ENCODE assay signal across 18 cellular contexts in the genomic region with DNA sequence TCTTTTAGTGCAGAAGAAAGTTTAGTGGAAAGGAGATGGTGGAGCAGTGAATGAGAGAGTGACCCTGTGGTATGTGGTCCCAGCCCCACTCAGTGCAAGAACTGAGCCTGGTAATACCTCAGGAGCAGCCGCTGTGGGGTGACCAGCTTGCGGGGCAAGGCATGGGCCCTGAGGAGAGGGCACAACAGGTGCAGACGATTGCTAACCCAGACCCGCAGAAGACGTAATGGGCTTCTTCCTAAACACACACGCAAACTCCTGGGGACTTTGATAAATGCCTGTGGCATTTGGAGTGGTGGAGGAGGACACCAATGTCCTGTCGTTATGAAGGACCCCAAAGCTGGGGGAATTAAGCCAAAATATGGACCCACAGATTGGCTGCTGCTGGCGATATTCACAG.
DNase-seq lines count a peak whose midpoint lies in the region; ATAC-seq, FAIRE-seq and TF ChIP-seq lines count a peak whose summit lies in the region.
"Had no signal": no experiment of that assay in that cellular context is flagged by ENCODE, and none has a peak within 500 bp of the region (broad histone marks: within the 10 kb centered on the region; RNA-seq: fewer than 3 reads in every experiment).

No MANE protein-coding gene starts in this region.

- no peak overlapping the region for H2AFZ ChIP-seq in H1 (ENCODE audit: low read length)

- no peak overlapping the region for H2AK5ac ChIP-seq in H1 (ENCODE audit: low read depth, low read length)

- no peak overlapping the region for H2BK15ac ChIP-seq in H1 (ENCODE audit: low read length)

- no peak overlapping the region for H3K23ac ChIP-seq in H1 (ENCODE audit: insufficient read length)

- FAIRE-seq in H1 (lab: Jason Lieb, UNC): no peak
- FAIRE-seq: colon, endometrium, G401.6, GM12878 had no signal

- POLR2A ChIA-PET in H1 (lab: Charles Lee; ENCODE audit: partially characterized antibody): interaction anchor here (0.5 to 0.9 kb wide), 2 partner anchors 38 to 469 kb away, joined by 3 read pairs; no protein-coding TSS in a partner anchor

- H4K20me1 ChIP-seq in H1 (replicated peaks in 1 of 2; ENCODE audit: control insufficient read depth in 1 of 2, insufficient read depth in 2 of 2, low read length in 2 of 2): no peaks in the 10 kb centered on the region

- DNase-seq in H1 (ENCODE audit: low read depth in 1 of 2, low spot score in 2 of 2): no peak
- no peak for DNase-seq in osteocyte (ENCODE audit: extremely low spot score, unreplicated experiment)
- no peak for DNase-seq in type B pancreatic cell (ENCODE audit: extremely low spot score, unreplicated experiment)
- no peak for DNase-seq in nephron progenitor cell
- no peak for DNase-seq in ovary
- DNase-seq: activated CD4-positive, alpha-beta T cell treated with anti-CD3 and anti-CD28 coated beads for 48 hours; activated CD8-positive, alpha-beta memory T cell treated with anti-CD3 and anti-CD28 coated beads, Interleukin-2, amount 50 U/mL, for 4 hours; activated naive CD4-positive, alpha-beta T cell treated with anti-CD3 and anti-CD28 coated beads for 36 hours; foreskin fibroblast; kidney glomerular epithelial cell; NCI-H2029 treated with DMSO at 0.1 percent for 48 hours; NCI-H526 had no signal

- H3K4me3 ChIP-seq in H1 (ENCODE audit: extremely low read depth in 1 of 4, insufficient read depth in 2 of 4, low read depth in 3 of 4, low read length in 4 of 4): no peak overlapping the region
- H3K4me3 ChIP-seq in ovary: no peak overlapping the region
- H3K4me3 ChIP-seq: GM12878 had no signal

- H4K8ac ChIP-seq in H1 (ENCODE audit: extremely low read depth, insufficient read depth, low read length): no peak overlapping the region

- TF ChIP-seq POLR2A in H1 (IDR thresholded peaks at IDR 0.05; ENCODE audit: control extremely low read depth in 1 of 2, low read depth in 2 of 2, low read length in 2 of 2): no peak
- TF ChIP-seq POLR2A in ovary (IDR thresholded peaks at IDR 0.05): no peak

- peaks cover 13% of the 10 kb centered on the region; the same call in 1 of the 2 replicates for H3K23me2 ChIP-seq in H1 (ENCODE audit: low read depth, low read length)

- no peak overlapping the region for H4K5ac ChIP-seq in H1 (ENCODE audit: insufficient read length, low read depth, low read length)

- intact Hi-C loops in ovary (cut with DNase I): loop anchor here in 3 of 4 donors (1.0 to 10.0 kb wide), 5 partner anchors 144 to 365 kb away; a partner anchor contains a TSS

- H3K27me3 Mint-ChIP-seq in IgD-negative memory B cell: peaks cover 20% of the 10 kb centered on the region
- H3K27me3 Mint-ChIP-seq in osteocyte (ENCODE audit: unreplicated experiment): no peaks in the 10 kb centered on the region
- H3K27me3 Mint-ChIP-seq in type B pancreatic cell: peaks cover 45% of the 10 kb centered on the region
- H3K27me3 Mint-ChIP-seq in nephron progenitor cell (ENCODE audit: low read depth, poor library complexity): peaks cover 49% of the 10 kb centered on the region

- no peak overlapping the region for H3K56ac ChIP-seq in H1 (replicated peaks; ENCODE audit: insufficient read length, low read depth, low read length)

- no peak overlapping the region for H3K18ac ChIP-seq in H1 (ENCODE audit: extremely low read depth, low read length)

- H3K4me3 Mint-ChIP-seq in IgD-negative memory B cell: peak overlapping the region; percentile 6 to 83 (median 62)
- H3K4me3 Mint-ChIP-seq in osteocyte (ENCODE audit: unreplicated experiment): no peak overlapping the region
- peak overlapping the region; percentile 84 for H3K4me3 Mint-ChIP-seq in type B pancreatic cell
- H3K4me3 Mint-ChIP-seq in nephron progenitor cell: no peak overlapping the region
- H3K4me3 Mint-ChIP-seq: activated naive CD4-positive, alpha-beta T cell treated with anti-CD3 and anti-CD28 coated beads for 36 hours had no signal

- no peak for ATAC-seq in GM21390 (IDR thresholded peaks at IDR 0.05; ENCODE audit: unreplicated experiment)
- ATAC-seq: GM12878 had no signal

- peaks cover 0 to 16% (median 9%) of the 10 kb centered on the region in 4 experiments; a peak in 6 of 7 replicates for H3K4me1 ChIP-seq in H1 (replicated peaks in 1 of 4; ENCODE audit: control insufficient read depth in 3 of 4, insufficient read depth in 4 of 4, low read length in 3 of 4)
- peaks cover 11% of the 10 kb centered on the region for H3K4me1 ChIP-seq in ovary (ENCODE audit: insufficient read depth)

- no peaks in the 10 kb centered on the region for H3K79me1 ChIP-seq in H1 (ENCODE audit: low read depth, low read length)

- H3K4me2 ChIP-seq in H1 (ENCODE audit: insufficient read depth in 1 of 2, low read depth in 2 of 2, low read length in 2 of 2): no peak overlapping the region

- H2BK120ac ChIP-seq in H1 (replicated peaks; ENCODE audit: low read depth, low read length): no peak overlapping the region

- no peak overlapping the region for H3K9ac ChIP-seq in H1 (replicated peaks in 1 of 4; ENCODE audit: extremely low read depth in 1 of 4, low read depth in 3 of 4, low read length in 3 of 4)

- no peak for TF ChIP-seq CTCF in H1 (IDR thresholded peaks at IDR 0.05; ENCODE audit: control extremely low read depth in 1 of 3, insufficient read depth in 1 of 3, low read depth in 1 of 3, low read length in 3 of 3)
- no peak for TF ChIP-seq CTCF in osteocyte (IDR thresholded peaks at IDR 0.05)
- TF ChIP-seq CTCF in type B pancreatic cell (conservative IDR thresholded peaks at IDR 0.05): no peak
- TF ChIP-seq CTCF in nephron progenitor cell (IDR thresholded peaks at IDR 0.05): no peak
- no peak for TF ChIP-seq CTCF in ovary (IDR thresholded peaks at IDR 0.05)

- no peak overlapping the region for H2BK20ac ChIP-seq in H1 (ENCODE audit: low read length)

- H3K27ac ChIP-seq in H1 (ENCODE audit: low read depth, low read length) (no peak overlapping the region), ovary (peak overlapping the region in 1 of 2 donors; percentile 82)

- no peaks in the 10 kb centered on the region for H3K36me3 Mint-ChIP-seq in IgD-negative memory B cell
- H3K36me3 Mint-ChIP-seq in osteocyte (ENCODE audit: unreplicated experiment): peaks cover 6% of the 10 kb centered on the region
- H3K36me3 Mint-ChIP-seq in type B pancreatic cell: peaks cover 6% of the 10 kb centered on the region
- peaks cover 13% of the 10 kb centered on the region for H3K36me3 Mint-ChIP-seq in nephron progenitor cell (ENCODE audit: low read depth)

- TF ChIP-seq RAD21 in H1 (IDR thresholded peaks at IDR 0.05 in 1 of 2, conservative IDR thresholded peaks at IDR 0.05 in 1 of 2; ENCODE audit: low read depth in 2 of 2, low read length in 2 of 2): no peak

- 90% methylated on average over 8 of the region's 8 CpGs; no CpG with 5 or more reads in 1 of the 2 experiments for WGBS in H1 (ENCODE audit: extremely low coverage in 1 of 2, insufficient coverage in 1 of 2, insufficient read length in 1 of 2, insufficient replicate concordance in 2 of 2, low coverage in 1 of 2, low lambda C conversion rate in 2 of 2, missing lambda C conversion rate in 1 of 2), 2 experiments
- 91 to 93% (median 91%) methylated on average over 8 of the region's 8 CpGs for WGBS in ovary, 3 donors

- 0 out of 2 replicates have a peak overlapping the region, but pooled peaks have one; percentile 17 for H2BK12ac ChIP-seq in H1 (ENCODE audit: low read depth, low read length)

- H3K36me3 ChIP-seq in H1 (ENCODE audit: control insufficient read depth in 2 of 4, insufficient read depth in 4 of 4, low read length in 3 of 4) (no peaks in the 10 kb centered on the region), ovary (no peaks in the 10 kb centered on the region)

- no peak overlapping the region for H3K14ac ChIP-seq in H1 (ENCODE audit: insufficient read length)

- peaks cover 21 to 34% (median 29%) of the 10 kb centered on the region in 3 donors for H3K4me1 Mint-ChIP-seq in IgD-negative memory B cell
- peaks cover 36% of the 10 kb centered on the region for H3K4me1 Mint-ChIP-seq in osteocyte (ENCODE audit: unreplicated experiment)
- H3K4me1 Mint-ChIP-seq in type B pancreatic cell (ENCODE audit: unreplicated experiment): peaks cover 19% of the 10 kb centered on the region
- peaks cover 28% of the 10 kb centered on the region for H3K4me1 Mint-ChIP-seq in nephron progenitor cell

- H3K27me3 ChIP-seq in H1 (replicated peaks in 1 of 4; ENCODE audit: control insufficient read depth in 3 of 4, extremely low read depth in 1 of 4, insufficient read depth in 3 of 4, low read length in 3 of 4) (peaks cover 0 to 22% (median 13%) of the 10 kb centered on the region in 4 experiments; a peak in 6 of 7 replicates), ovary (no peaks in the 10 kb centered on the region)

- TF ChIP-seq EP300 in H1 (IDR thresholded peaks at IDR 0.05; ENCODE audit: borderline replicate concordance in 1 of 2, low read depth in 2 of 2, low read length in 2 of 2) (no peak), ovary (IDR thresholded peaks at IDR 0.05) (no peak)

- H4K91ac ChIP-seq in H1 (replicated peaks; ENCODE audit: insufficient read length, low read length): no peak overlapping the region

- CTCF ChIA-PET in H1 (lab: Charles Lee; ENCODE audit: partially characterized antibody): interaction anchor here (0.7 to 5.6 kb wide), 12 partner anchors 10 to 282 kb away, joined by 3 to 37 read pairs (median 4); no protein-coding TSS in a partner anchor

- no peak overlapping the region for H3K4ac ChIP-seq in H1 (replicated peaks; ENCODE audit: insufficient read length, low read depth, low read length)

- peak overlapping the region in 2 of 3 donors; percentile 49 to 72 for H3K27ac Mint-ChIP-seq in IgD-negative memory B cell
- peak overlapping the region; percentile 46 for H3K27ac Mint-ChIP-seq in osteocyte (ENCODE audit: unreplicated experiment)
- H3K27ac Mint-ChIP-seq in type B pancreatic cell: peak overlapping the region; percentile 25
- no peak overlapping the region for H3K27ac Mint-ChIP-seq in nephron progenitor cell
- H3K27ac Mint-ChIP-seq: activated naive CD4-positive, alpha-beta T cell treated with anti-CD3 and anti-CD28 coated beads for 36 hours had no signal

- H3K79me2 ChIP-seq in H1 (ENCODE audit: control insufficient read depth in 1 of 2, insufficient read depth in 2 of 2, low read length in 2 of 2): no peaks in the 10 kb centered on the region

- H3K9me3 Mint-ChIP-seq in IgD-negative memory B cell (peaks cover 0 to 6% (median 3%) of the 10 kb centered on the region in 3 donors), osteocyte (ENCODE audit: unreplicated experiment) (peaks cover 7% of the 10 kb centered on the region), type B pancreatic cell (peaks cover 7% of the 10 kb centered on the region), nephron progenitor cell (peaks cover 14% of the 10 kb centered on the region)

- H2BK5ac ChIP-seq in H1 (ENCODE audit: low read depth, low read length): no peak overlapping the region

- H3K9me3 ChIP-seq in H1 (ENCODE audit: insufficient read depth in 2 of 2, low read depth in 1 of 2, low read length in 1 of 2): no peaks in the 10 kb centered on the region; a peak in 1 of 4 replicates
- no peaks in the 10 kb centered on the region for H3K9me3 ChIP-seq in ovary

TF ChIP-seq in H1, 55 proteins besides CTCF, POLR2A, EP300 and RAD21 (continues in another document):
- TF ChIP-seq JUND (IDR thresholded peaks at IDR 0.05; ENCODE audit: low read length) (no peak), TAF7 (optimal IDR thresholded peaks at IDR 0.05; ENCODE audit: borderline replicate concordance, low read depth, low read length) (no peak), SRF (IDR thresholded peaks at IDR 0.05; ENCODE audit: low read depth, low read length) (no peak)

Comparison
In these comparisons a context has a peak if more than half of its experiments do, and no peak if none do; other contexts are left out.
1. H3K4me3 Mint-ChIP-seq: peak in IgD-negative memory B cell (4 of 4) and type B pancreatic cell (single experiment); none in osteocyte (single experiment) and nephron progenitor cell (single experiment).